ENCODE assay signal across 17 cellular contexts in the genomic region with DNA sequence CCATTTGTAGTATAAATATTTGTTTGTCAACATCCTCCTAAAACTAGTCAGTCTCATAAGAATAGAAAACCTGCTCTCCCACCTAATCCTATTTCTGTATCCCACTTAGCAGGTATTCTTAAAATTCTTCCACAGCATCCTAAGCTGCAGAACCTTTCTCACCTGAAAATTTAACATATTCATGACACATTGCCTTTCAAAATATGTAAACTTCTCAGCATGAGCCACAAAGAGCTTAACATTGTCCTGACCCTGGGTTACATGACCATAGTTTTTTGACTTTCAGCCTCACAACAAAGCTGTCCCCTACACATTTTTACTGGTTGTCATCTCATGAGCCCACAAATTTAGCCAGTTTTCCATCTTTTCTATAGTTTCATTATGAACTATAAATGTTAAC.
DNase-seq lines count a peak whose midpoint lies in the region; ATAC-seq, FAIRE-seq and TF ChIP-seq lines count a peak whose summit lies in the region.
"Had no signal": no experiment of that assay in that cellular context is flagged by ENCODE, and none has a peak within 500 bp of the region (broad histone marks: within the 10 kb centered on the region; RNA-seq: fewer than 3 reads in every experiment).

No MANE protein-coding gene starts in this region.

- H3K27me3 ChIP-seq in H9 (ENCODE audit: insufficient read depth, low read length) = no peaks in the 10 kb centered on the region
- no peaks in the 10 kb centered on the region for H3K27me3 ChIP-seq in mesendoderm (ENCODE audit: insufficient read depth, low read length, poor library complexity)
- H3K27me3 ChIP-seq: BLaER1 treated with 17β-estradiol and CSF1 and Interleukin-3, amounts not matched to agents 10 nM and 100 nM had no signal

- TF ChIP-seq POLR2A in GM12891 (IDR thresholded peaks at IDR 0.05; ENCODE audit: low read depth, low read length) = no peak

- no peaks in the 10 kb centered on the region for H3K79me1 ChIP-seq in H9 (ENCODE audit: insufficient read depth, low read depth, low read length, poor library complexity, severe bottlenecking)
- no peaks in the 10 kb centered on the region for H3K79me1 ChIP-seq in mesendoderm (ENCODE audit: low read length)

- POLR2A ChIA-PET in WTC11 (lab: Charles Lee) = no interaction called here

- H3K9me3 Mint-ChIP-seq in H9 (peaks cover 5 to 14% of the 10 kb centered on the region in 2 experiments), WTC11 (peaks cover 12% of the 10 kb centered on the region)

- peaks cover 2 to 20% (median 4%) of the 10 kb centered on the region in 3 experiments; a peak in 5 of 7 replicates for H3K36me3 Mint-ChIP-seq in H9 (ENCODE audit: insufficient read depth in 1 of 3, low read depth in 3 of 3)
- H3K36me3 Mint-ChIP-seq in WTC11 = peaks cover 3% of the 10 kb centered on the region
- H3K36me3 Mint-ChIP-seq: CD8-positive, alpha-beta T cell had no signal

- H3K27ac Mint-ChIP-seq in H9 (peak overlapping the region in 2 of 3 experiments; percentile 96 to 97; a peak in 5 of 7 replicates), WTC11 (no peak overlapping the region)
- H3K27ac Mint-ChIP-seq: B cell; CD8-positive, alpha-beta T cell had no signal

- H4K5ac ChIP-seq in H9 (ENCODE audit: insufficient read length, low read depth, low read length) = no peak overlapping the region
- no peak overlapping the region for H4K5ac ChIP-seq in mesendoderm (ENCODE audit: low read length)

- H2BK20ac ChIP-seq in H9 (ENCODE audit: low read depth, low read length, poor library complexity, severe bottlenecking) = no peak overlapping the region

- H3K18ac ChIP-seq in H9 (ENCODE audit: insufficient read length, low read depth, low read length) (no peak overlapping the region), mesendoderm (ENCODE audit: low read length) (no peak overlapping the region)

- H3K4me1 Mint-ChIP-seq in H9 (peaks cover 39 to 43% of the 10 kb centered on the region in 2 experiments), WTC11 (peaks cover 31% of the 10 kb centered on the region)
- H3K4me1 Mint-ChIP-seq: B cell had no signal

- DNase-seq in H9 (no peak), WTC11 (ENCODE audit: low spot score) (no peak), iPS DF 19.7 (ENCODE audit: low read depth, low spot score) (peak; percentile 1), mesendoderm (peak; percentile 61), GM12891 (ENCODE audit: insufficient read length, low spot score) (no peak), SHP77 treated with DMSO at 0.1 percent for 48 hours (lab: John Stamatoyannopoulos, UW) (no peak)
- DNase-seq: Calu3; CD8-positive, alpha-beta T cell; DMS79 treated with DMSO at 0.1 percent for 48 hours; GF-D8; GOT3; HCEC 1CT had no signal

- H3K27me3 Mint-ChIP-seq in H9 (ENCODE audit: low read depth) (no peaks in the 10 kb centered on the region; the same call in 1 of the 2 replicates), WTC11 (ENCODE audit: low read depth) (no peaks in the 10 kb centered on the region; the same call in 1 of the 2 replicates)
- H3K27me3 Mint-ChIP-seq: B cell had no signal

- H3K4me3 Mint-ChIP-seq in H9 = peak overlapping the region in 1 of 2 experiments; percentile 1; a peak in 1 of 5 replicates
- H3K4me3 Mint-ChIP-seq in WTC11 = no peak overlapping the region
- H3K4me3 Mint-ChIP-seq: B cell; CD8-positive, alpha-beta T cell had no signal

- no peaks in the 10 kb centered on the region for H4K20me1 ChIP-seq in H9 (ENCODE audit: control insufficient read depth, insufficient read depth, insufficient read length)
- H4K20me1 ChIP-seq: BLaER1 treated with 17β-estradiol and CSF1 and Interleukin-3, amounts not matched to agents 10 nM and 100 nM had no signal

- no peak overlapping the region for H3K4me2 ChIP-seq in H9 (ENCODE audit: insufficient read depth, insufficient read length, low read length)
- no peak overlapping the region for H3K4me2 ChIP-seq in mesendoderm (ENCODE audit: low read length)
- H3K4me2 ChIP-seq: BLaER1 treated with 17β-estradiol and CSF1 and Interleukin-3, amounts not matched to agents 10 nM and 100 nM; KMS-11 had no signal

- FAIRE-seq in GM12891 (lab: Jason Lieb, UNC) = no peak

- H3K56ac ChIP-seq in H9 (ENCODE audit: insufficient read length, low read depth, low read length) (no peak overlapping the region), mesendoderm (ENCODE audit: low read length) (no peak overlapping the region)

- H2BK12ac ChIP-seq in H9 (ENCODE audit: insufficient read length, low read depth, low read length) = no peak overlapping the region

- no peak overlapping the region for H3T11ph ChIP-seq in H9 (ENCODE audit: low read length)

- H3K79me2 ChIP-seq in H9 (ENCODE audit: insufficient read depth, low read length) = no peaks in the 10 kb centered on the region
- no peaks in the 10 kb centered on the region for H3K79me2 ChIP-seq in mesendoderm (ENCODE audit: control insufficient read depth, insufficient read depth, low read length)

- no peak overlapping the region for H3K4ac ChIP-seq in H9 (ENCODE audit: low read depth, low read length)
- no peak overlapping the region for H3K4ac ChIP-seq in mesendoderm (ENCODE audit: low read depth, low read length)

- no peak overlapping the region for H2AFZ ChIP-seq in H9 (ENCODE audit: low read length)

- H3K9me3 ChIP-seq in H9 (ENCODE audit: control insufficient read depth, low read depth, low read length) = no peaks in the 10 kb centered on the region
- H3K9me3 ChIP-seq: BLaER1 treated with 17β-estradiol and CSF1 and Interleukin-3, amounts not matched to agents 10 nM and 100 nM had no signal

- H2BK15ac ChIP-seq in H9 (ENCODE audit: low read depth, low read length) = no peak overlapping the region
- H2BK15ac ChIP-seq in mesendoderm (replicated peaks; ENCODE audit: low read depth) = no peak overlapping the region

- no peak overlapping the region for H2AK5ac ChIP-seq in H9 (ENCODE audit: insufficient read length, low read length)
- H2AK5ac ChIP-seq in mesendoderm (ENCODE audit: low read length) = no peak overlapping the region

- ATAC-seq in WTC11 (peak; percentile 74; the same call in 1 of the 2 replicates), GM18873 (IDR thresholded peaks at IDR 0.05; ENCODE audit: low FRiP score, unreplicated experiment) (no peak), HG02938 (IDR thresholded peaks at IDR 0.05; ENCODE audit: unreplicated experiment) (no peak)
- ATAC-seq: CD8-positive, alpha-beta T cell had no signal

- no peak overlapping the region for H4K91ac ChIP-seq in H9 (ENCODE audit: insufficient read length, low read depth, low read length)

- H3K27ac ChIP-seq in H9 (ENCODE audit: insufficient read length, low read depth, low read length) (no peak overlapping the region), mesendoderm (ENCODE audit: low read depth, low read length) (no peak overlapping the region)
- H3K27ac ChIP-seq: BLaER1 treated with 17β-estradiol and CSF1 and Interleukin-3, amounts not matched to agents 10 nM and 100 nM; KMS-11 had no signal

- H3K23ac ChIP-seq in H9 (ENCODE audit: insufficient read length, low read depth, low read length) (no peak overlapping the region), mesendoderm (ENCODE audit: low read length) (no peak overlapping the region)

- TF ChIP-seq CTCF in H9 (conservative IDR thresholded peaks at IDR 0.05) (no peak), WTC11 (IDR thresholded peaks at IDR 0.05) (no peak)

- CTCF ChIA-PET in WTC11 (lab: Charles Lee) = no interaction called here

- H3K23me2 ChIP-seq in H9 (ENCODE audit: insufficient read length, low read depth, low read length, poor library complexity, severe bottlenecking) = no peaks in the 10 kb centered on the region

- H2BK5ac ChIP-seq in H9 (ENCODE audit: insufficient read length, low read length) (no peak overlapping the region), mesendoderm (ENCODE audit: low read length) (no peak overlapping the region)

- no peak overlapping the region for H3K14ac ChIP-seq in H9 (ENCODE audit: insufficient read depth, low read length)

- H2BK120ac ChIP-seq in H9 (ENCODE audit: low read depth, low read length, poor library complexity, severe bottlenecking) (no peak overlapping the region), mesendoderm (ENCODE audit: low read depth, low read length) (no peak overlapping the region)

- H3K9ac ChIP-seq in H9 (ENCODE audit: extremely low read depth, insufficient read length, low read length) (no peak overlapping the region), mesendoderm (ENCODE audit: low read length) (no peak overlapping the region)
- H3K9ac ChIP-seq: BLaER1 treated with 17β-estradiol and CSF1 and Interleukin-3, amounts not matched to agents 10 nM and 100 nM; KMS-11 had no signal

- H3K4me1 ChIP-seq in H9 (ENCODE audit: insufficient read depth, low read length) (peaks cover 6% of the 10 kb centered on the region), mesendoderm (ENCODE audit: control insufficient read depth, low read depth, low read length) (peaks cover 5% of the 10 kb centered on the region)
- H3K4me1 ChIP-seq: BLaER1 treated with 17β-estradiol and CSF1 and Interleukin-3, amounts not matched to agents 10 nM and 100 nM had no signal

- H3K4me3 ChIP-seq in mesendoderm (ENCODE audit: low read length) = no peak overlapping the region
- H3K4me3 ChIP-seq: BLaER1 treated with 17β-estradiol and CSF1 and Interleukin-3, amounts not matched to agents 10 nM and 100 nM had no signal

- no peaks in the 10 kb centered on the region for H3K36me3 ChIP-seq in mesendoderm (ENCODE audit: control insufficient read depth, insufficient read depth, low read length)
- H3K36me3 ChIP-seq: BLaER1 treated with 17β-estradiol and CSF1 and Interleukin-3, amounts not matched to agents 10 nM and 100 nM had no signal

- H4K8ac ChIP-seq in H9 (replicated peaks; ENCODE audit: insufficient read length, low read depth, low read length) = no peak overlapping the region
- no peak overlapping the region for H4K8ac ChIP-seq in mesendoderm (ENCODE audit: low read depth, low read length)

TF ChIP-seq in WTC11, 78 proteins besides CTCF, POLR2A, EP300 and RAD21 (continues in another document):
- no peak for TF ChIP-seq ATF1 (CRISPR knock-in tag; IDR thresholded peaks at IDR 0.05)

TF ChIP-seq in GM12891, 5 proteins besides CTCF, POLR2A, EP300 and RAD21:
- TF ChIP-seq PAX5 (IDR thresholded peaks at IDR 0.05; ENCODE audit: insufficient read depth, low read length, severe bottlenecking) = no peak
- TF ChIP-seq TAF1 (IDR thresholded peaks at IDR 0.05; ENCODE audit: low read depth, low read length) = no peak
- TF ChIP-seq POLR2AphosphoS5 (IDR thresholded peaks at IDR 0.05; ENCODE audit: low read depth, low read length) = no peak
- TF ChIP-seq POU2F2 (IDR thresholded peaks at IDR 0.05; ENCODE audit: low read depth, low read length) = no peak
- TF ChIP-seq SPI1 (IDR thresholded peaks at IDR 0.05; ENCODE audit: low read depth, low read length) = no peak

Comparison
In these comparisons a context has a peak if more than half of its experiments do, and no peak if none do; other contexts are left out.
1. DNase-seq: peak in iPS DF 19.7 (single experiment) and mesendoderm (single experiment); none in H9 (single experiment), WTC11 (single experiment), GM12891 (single experiment) and SHP77 treated with DMSO at 0.1 percent for 48 hours (single experiment).